15 cellular contexts compared by ENCODE assay signal in genomic region chr15:91196768-91197167, GRCh38.
A peak's percentile ranks its signal among the peaks of the same experiment; 100 is the strongest.
DNase-seq lines count a peak whose midpoint lies in the region; TF ChIP-seq lines count a peak whose summit lies in the region.
"Had no signal": no experiment of that assay in that cellular context is flagged by ENCODE, and none has a peak within 500 bp of the region (broad histone marks: within the 10 kb centered on the region; RNA-seq: fewer than 3 reads in every experiment).

No MANE protein-coding gene starts in this region.

- DNase-seq in NCI-H2081 (lab: John Stamatoyannopoulos, UW) (peak; percentile 27 to 64), NCI-H2081 treated with DMSO at 0.1 percent for 48 hours (lab: John Stamatoyannopoulos, UW) (no peak), GM06990 (ENCODE audit: extremely low read depth, insufficient read length) (no peak), NCI-H69 (lab: John Stamatoyannopoulos, UW) (peak; percentile 45), cerebellum (ENCODE audit: low spot score) (peak; percentile 44), T1000 (lab: John Stamatoyannopoulos, UW) (no peak), HEK293T (ENCODE audit: extremely low spot score) (no peak)
- no peak for DNase-seq in activated CD4-positive, alpha-beta T cell treated with anti-CD3 and anti-CD28 coated beads, Interleukin-2, amount 50 U/mL, for 48 hours
- DNase-seq: CD8-positive, alpha-beta memory T cell; DMS 273 treated with DMSO at 0.1 percent for 48 hours; EL; H7; Kasumi-1; NCI-H2029 treated with DMSO at 0.1 percent for 48 hours had no signal

- no peak overlapping the region for H3K4me3 ChIP-seq in GM06990 (replicated peaks; ENCODE audit: low read depth, low read length)
- H3K4me3 ChIP-seq: BLaER1 had no signal

- CTCF ChIA-PET in HEK293T (lab: Yijun Ruan, JAX), result no interaction called here

- peak; percentile 24 for TF ChIP-seq CTCF in GM06990 (IDR thresholded peaks at IDR 0.05; ENCODE audit: insufficient read depth, low read length, poor library complexity, severe bottlenecking)

- H3K27me3 ChIP-seq in GM06990 (replicated peaks; ENCODE audit: control insufficient read depth, insufficient read depth, low read length), result no peaks in the 10 kb centered on the region
- H3K27me3 ChIP-seq: BLaER1 had no signal

- H3K36me3 ChIP-seq in GM06990 (ENCODE audit: control insufficient read depth, insufficient read depth, low read length), result no peaks in the 10 kb centered on the region
- H3K36me3 ChIP-seq: BLaER1 had no signal

- POLR2A ChIA-PET in HEK293T (lab: Yijun Ruan, JAX), result no interaction called here

TF ChIP-seq in HEK293T, 16 proteins besides CTCF, POLR2A, EP300 and RAD21:
- TF ChIP-seq L3MBTL2 (conservative IDR thresholded peaks at IDR 0.05), result no peak
- TF ChIP-seq NFRKB (IDR thresholded peaks at IDR 0.05), result no peak

Comparison
In these comparisons a context has a peak if more than half of its experiments do, and no peak if none do; other contexts are left out.
1. DNase-seq: peak in NCI-H2081 (2 of 2), NCI-H69 (single experiment) and cerebellum (single experiment); none in NCI-H2081 treated with DMSO at 0.1 percent for 48 hours (single experiment), GM06990 (single experiment), T1000 (single experiment), activated CD4-positive, alpha-beta T cell treated with anti-CD3 and anti-CD28 coated beads, Interleukin-2, amount 50 U/mL, for 48 hours (0 of 2) and HEK293T (single experiment).